Comparison of ENCODE assay signal across 1 cellular context in genomic region chr3:100090669-100091005, GRCh38.
TF ChIP-seq lines count a peak whose summit lies in the region.

No MANE protein-coding gene starts in this region.

TF ChIP-seq in GM23338, 12 proteins besides CTCF, POLR2A, EP300 and RAD21 (continued from another document):
- TF ChIP-seq, protein P1, sequence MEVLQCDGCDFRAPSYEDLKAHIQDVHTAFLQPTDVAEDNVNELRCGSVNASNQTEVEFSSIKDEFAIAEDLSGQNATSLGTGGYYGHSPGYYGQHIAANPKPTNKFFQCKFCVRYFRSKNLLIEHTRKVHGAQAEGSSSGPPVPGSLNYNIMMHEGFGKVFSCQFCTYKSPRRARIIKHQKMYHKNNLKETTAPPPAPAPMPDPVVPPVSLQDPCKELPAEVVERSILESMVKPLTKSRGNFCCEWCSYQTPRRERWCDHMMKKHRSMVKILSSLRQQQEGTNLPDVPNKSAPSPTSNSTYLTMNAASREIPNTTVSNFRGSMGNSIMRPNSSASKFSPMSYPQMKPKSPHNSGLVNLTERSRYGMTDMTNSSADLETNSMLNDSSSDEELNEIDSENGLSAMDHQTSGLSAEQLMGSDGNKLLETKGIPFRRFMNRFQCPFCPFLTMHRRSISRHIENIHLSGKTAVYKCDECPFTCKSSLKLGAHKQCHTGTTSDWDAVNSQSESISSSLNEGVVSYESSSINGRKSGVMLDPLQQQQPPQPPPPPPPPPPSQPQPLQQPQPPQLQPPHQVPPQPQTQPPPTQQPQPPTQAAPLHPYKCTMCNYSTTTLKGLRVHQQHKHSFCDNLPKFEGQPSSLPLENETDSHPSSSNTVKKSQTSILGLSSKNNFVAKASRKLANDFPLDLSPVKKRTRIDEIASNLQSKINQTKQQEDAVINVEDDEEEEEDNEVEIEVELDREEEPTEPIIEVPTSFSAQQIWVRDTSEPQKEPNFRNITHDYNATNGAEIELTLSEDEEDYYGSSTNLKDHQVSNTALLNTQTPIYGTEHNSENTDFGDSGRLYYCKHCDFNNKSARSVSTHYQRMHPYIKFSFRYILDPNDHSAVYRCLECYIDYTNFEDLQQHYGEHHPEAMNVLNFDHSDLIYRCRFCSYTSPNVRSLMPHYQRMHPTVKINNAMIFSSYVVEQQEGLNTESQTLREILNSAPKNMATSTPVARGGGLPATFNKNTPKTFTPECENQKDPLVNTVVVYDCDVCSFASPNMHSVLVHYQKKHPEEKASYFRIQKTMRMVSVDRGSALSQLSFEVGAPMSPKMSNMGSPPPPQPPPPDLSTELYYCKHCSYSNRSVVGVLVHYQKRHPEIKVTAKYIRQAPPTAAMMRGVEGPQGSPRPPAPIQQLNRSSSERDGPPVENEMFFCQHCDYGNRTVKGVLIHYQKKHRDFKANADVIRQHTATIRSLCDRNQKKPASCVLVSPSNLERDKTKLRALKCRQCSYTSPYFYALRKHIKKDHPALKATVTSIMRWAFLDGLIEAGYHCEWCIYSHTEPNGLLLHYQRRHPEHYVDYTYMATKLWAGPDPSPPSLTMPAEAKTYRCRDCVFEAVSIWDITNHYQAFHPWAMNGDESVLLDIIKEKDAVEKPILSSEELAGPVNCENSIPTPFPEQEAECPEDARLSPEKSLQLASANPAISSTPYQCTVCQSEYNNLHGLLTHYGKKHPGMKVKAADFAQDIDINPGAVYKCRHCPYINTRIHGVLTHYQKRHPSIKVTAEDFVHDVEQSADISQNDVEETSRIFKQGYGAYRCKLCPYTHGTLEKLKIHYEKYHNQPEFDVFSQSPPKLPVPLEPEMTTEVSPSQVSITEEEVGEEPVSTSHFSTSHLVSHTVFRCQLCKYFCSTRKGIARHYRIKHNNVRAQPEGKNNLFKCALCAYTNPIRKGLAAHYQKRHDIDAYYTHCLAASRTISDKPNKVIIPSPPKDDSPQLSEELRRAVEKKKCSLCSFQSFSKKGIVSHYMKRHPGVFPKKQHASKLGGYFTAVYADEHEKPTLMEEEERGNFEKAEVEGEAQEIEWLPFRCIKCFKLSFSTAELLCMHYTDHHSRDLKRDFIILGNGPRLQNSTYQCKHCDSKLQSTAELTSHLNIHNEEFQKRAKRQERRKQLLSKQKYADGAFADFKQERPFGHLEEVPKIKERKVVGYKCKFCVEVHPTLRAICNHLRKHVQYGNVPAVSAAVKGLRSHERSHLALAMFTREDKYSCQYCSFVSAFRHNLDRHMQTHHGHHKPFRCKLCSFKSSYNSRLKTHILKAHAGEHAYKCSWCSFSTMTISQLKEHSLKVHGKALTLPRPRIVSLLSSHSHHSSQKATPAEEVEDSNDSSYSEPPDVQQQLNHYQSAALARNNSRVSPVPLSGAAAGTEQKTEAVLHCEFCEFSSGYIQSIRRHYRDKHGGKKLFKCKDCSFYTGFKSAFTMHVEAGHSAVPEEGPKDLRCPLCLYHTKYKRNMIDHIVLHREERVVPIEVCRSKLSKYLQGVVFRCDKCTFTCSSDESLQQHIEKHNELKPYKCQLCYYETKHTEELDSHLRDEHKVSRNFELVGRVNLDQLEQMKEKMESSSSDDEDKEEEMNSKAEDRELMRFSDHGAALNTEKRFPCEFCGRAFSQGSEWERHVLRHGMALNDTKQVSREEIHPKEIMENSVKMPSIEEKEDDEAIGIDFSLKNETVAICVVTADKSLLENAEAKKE (CRISPR knock-in tag; IDR thresholded peaks at IDR 0.05), result no peak
